11 cellular contexts compared by ENCODE assay signal in genomic region chr2:224086226-224086911, GRCh38. TPM values are rescaled to one million over a fixed set of nuclear protein-coding genes. Genes with fewer than 3 reads are reported as not detected.
DNase-seq lines count a peak whose midpoint lies in the region; ATAC-seq and TF ChIP-seq lines count a peak whose summit lies in the region.
"Had no signal": no experiment of that assay in that cellular context is flagged by ENCODE, and none has a peak within 500 bp of the region (broad histone marks: within the 10 kb centered on the region; RNA-seq: fewer than 3 reads in every experiment).

No MANE protein-coding gene starts in this region.

- H3K36me3 Mint-ChIP-seq in stimulated activated naive B cell treated with anti-CD40 and anti-IgM and Interleukin-4, amounts not matched to agents 10 μg/mL and 1 μg/mL and 100 μg/mL, for 72 hours: no peaks in the 10 kb centered on the region
- no peaks in the 10 kb centered on the region for H3K36me3 Mint-ChIP-seq in activated CD4-positive, alpha-beta T cell treated with anti-CD3 and anti-CD28 coated beads, Interleukin-2, amount 10 ng/mL, durations not matched to agents 24 days and 14 days (ENCODE audit: low read depth)

- peak overlapping the region; percentile 3; the same call in 1 of the 2 replicates for H2AFZ ChIP-seq in PC-9

- POLR2A ChIA-PET in PC-9 (lab: Charles Lee; ENCODE audit: unreplicated experiment): interaction anchor here (0.5 to 0.9 kb wide), 6 partner anchors 106 to 1347 kb away, joined by 3 to 6 read pairs (median 4); no protein-coding TSS in a partner anchor

- intact Hi-C loops in PC-9 (cut with micrococcal nuclease; ENCODE audit: unreplicated experiment): loop anchor here (1.0 to 5.0 kb wide), 5 partner anchors 48 to 196 kb away; partner anchors contain the start of gene SERPINE2
- intact Hi-C loops in esophagus muscularis mucosa (cut with DNase I): no loop called here
- intact Hi-C loops in psoas muscle (cut with DNase I): no loop called here
- intact Hi-C loops in activated CD4-positive, alpha-beta T cell treated with anti-CD3 and anti-CD28 coated beads, Interleukin-2, amount 10 ng/mL, durations not matched to agents 24 days and 14 days (cut with micrococcal nuclease): no loop called here

- H3F3A ChIP-seq in PC-9 (ENCODE audit: insufficient read depth, low read depth): peaks cover 33% of the 10 kb centered on the region

- H3K36me3 ChIP-seq in PC-9 (ENCODE audit: low read depth) (no peaks in the 10 kb centered on the region), esophagus muscularis mucosa (no peaks in the 10 kb centered on the region), psoas muscle (ENCODE audit: insufficient read depth in 1 of 2, low read depth in 1 of 2) (no peaks in the 10 kb centered on the region)

- no peak for TF ChIP-seq EP300 in esophagus muscularis mucosa (IDR thresholded peaks at IDR 0.05)

- H3K27me3 ChIP-seq in PC-9 (ENCODE audit: insufficient read depth, low read depth): no peaks in the 10 kb centered on the region
- H3K27me3 ChIP-seq in esophagus muscularis mucosa: no peaks in the 10 kb centered on the region
- H3K27me3 ChIP-seq in psoas muscle (ENCODE audit: insufficient read depth in 3 of 3, low read length in 2 of 3): no peaks in the 10 kb centered on the region

- H3K9me3 ChIP-seq in PC-9 (ENCODE audit: insufficient read depth, low read depth): peaks cover 17% of the 10 kb centered on the region; the same call in 1 of the 2 replicates
- H3K9me3 ChIP-seq in esophagus muscularis mucosa: no peaks in the 10 kb centered on the region
- no peaks in the 10 kb centered on the region for H3K9me3 ChIP-seq in psoas muscle

- H3K4me1 Mint-ChIP-seq in stimulated activated naive B cell treated with anti-CD40 and anti-IgM and Interleukin-4, amounts not matched to agents 10 μg/mL and 1 μg/mL and 100 μg/mL, for 72 hours: no peaks in the 10 kb centered on the region
- H3K4me1 Mint-ChIP-seq in activated CD4-positive, alpha-beta T cell treated with anti-CD3 and anti-CD28 coated beads, Interleukin-2, amount 10 ng/mL, durations not matched to agents 24 days and 14 days: no peaks in the 10 kb centered on the region

- H3K27ac ChIP-seq in PC-9 (peak overlapping the region; percentile 92), esophagus muscularis mucosa (replicated peaks in 1 of 4) (peak overlapping the region in 3 of 4 donors; percentile 11 to 46 (median 39)), psoas muscle (no peak overlapping the region)

- no TSS peak for BruUV-seq in PC-9 (replicated peaks; lab: Mats Ljungman, UMichigan)

- no peak for TF ChIP-seq CTCF in PC-9 (conservative IDR thresholded peaks at IDR 0.05)
- no peak for TF ChIP-seq CTCF in esophagus muscularis mucosa (IDR thresholded peaks at IDR 0.05)
- TF ChIP-seq CTCF in psoas muscle (IDR thresholded peaks at IDR 0.05): no peak

- no peak for TF ChIP-seq POLR2A in esophagus muscularis mucosa (IDR thresholded peaks at IDR 0.05; ENCODE audit: low read depth)

- H3K9me3 Mint-ChIP-seq in stimulated activated naive B cell treated with anti-CD40 and anti-IgM and Interleukin-4, amounts not matched to agents 10 μg/mL and 1 μg/mL and 100 μg/mL, for 72 hours: no peaks in the 10 kb centered on the region
- H3K9me3 Mint-ChIP-seq in activated CD4-positive, alpha-beta T cell treated with anti-CD3 and anti-CD28 coated beads, Interleukin-2, amount 10 ng/mL, durations not matched to agents 24 days and 14 days: no peaks in the 10 kb centered on the region
- H3K9me3 Mint-ChIP-seq: dendritic cell treated with granulocyte-macrophage colony-stimulating factor and Interleukin-4, amounts not matched to agents 40 ng/mL and 50 ng/mL, for 4 days had no signal

- H3K79me2 ChIP-seq in PC-9 (ENCODE audit: low read depth): no peaks in the 10 kb centered on the region

- no peaks in the 10 kb centered on the region for H3K9me2 ChIP-seq in PC-9 (ENCODE audit: insufficient read depth)

- CTCF ChIA-PET in PC-9 (lab: Charles Lee): interaction anchor here (0.5 to 1.5 kb wide), 3 partner anchors 9 to 198 kb away, joined by 3 to 5 read pairs (median 4); no protein-coding TSS in a partner anchor

- ATAC-seq in psoas muscle: peak; percentile 76 to 90 (median 83)
- no peak for ATAC-seq in stimulated activated naive B cell treated with anti-CD40 and anti-IgM and Interleukin-4, amounts not matched to agents 10 μg/mL and 1 μg/mL and 100 μg/mL, for 72 hours (replicated peaks)
- no peak for ATAC-seq in GM21717 (IDR thresholded peaks at IDR 0.05; ENCODE audit: unreplicated experiment)

- H3K4me1 ChIP-seq in PC-9 (replicated peaks; ENCODE audit: insufficient read depth) (peaks cover 42% of the 10 kb centered on the region), esophagus muscularis mucosa (no peaks in the 10 kb centered on the region), psoas muscle (peaks cover 8% of the 10 kb centered on the region)

- peak overlapping the region; percentile 49 for H3K4me2 ChIP-seq in PC-9

- H3K27ac Mint-ChIP-seq in stimulated activated naive B cell treated with anti-CD40 and anti-IgM and Interleukin-4, amounts not matched to agents 10 μg/mL and 1 μg/mL and 100 μg/mL, for 72 hours: no peak overlapping the region
- H3K27ac Mint-ChIP-seq in activated CD4-positive, alpha-beta T cell treated with anti-CD3 and anti-CD28 coated beads, Interleukin-2, amount 10 ng/mL, durations not matched to agents 24 days and 14 days: no peak overlapping the region
- H3K27ac Mint-ChIP-seq: dendritic cell treated with granulocyte-macrophage colony-stimulating factor and Interleukin-4, amounts not matched to agents 40 ng/mL and 50 ng/mL, for 4 days had no signal

- peaks cover 4 to 12% of the 10 kb centered on the region in 2 donors for H3K27me3 Mint-ChIP-seq in stimulated activated naive B cell treated with anti-CD40 and anti-IgM and Interleukin-4, amounts not matched to agents 10 μg/mL and 1 μg/mL and 100 μg/mL, for 72 hours
- no peaks in the 10 kb centered on the region for H3K27me3 Mint-ChIP-seq in activated CD4-positive, alpha-beta T cell treated with anti-CD3 and anti-CD28 coated beads, Interleukin-2, amount 10 ng/mL, durations not matched to agents 24 days and 14 days

- no peaks in the 10 kb centered on the region for H4K20me1 ChIP-seq in PC-9 (ENCODE audit: insufficient read depth)

- WGBS in esophagus muscularis mucosa: 72% methylated on average over 3 of the region's 3 CpGs
- WGBS in psoas muscle, 3 donors: 39 to 65% (median 49%) methylated on average over 3 of the region's 3 CpGs

- H3K4me3 Mint-ChIP-seq in stimulated activated naive B cell treated with anti-CD40 and anti-IgM and Interleukin-4, amounts not matched to agents 10 μg/mL and 1 μg/mL and 100 μg/mL, for 72 hours: no peak overlapping the region
- H3K4me3 Mint-ChIP-seq in activated CD4-positive, alpha-beta T cell treated with anti-CD3 and anti-CD28 coated beads, Interleukin-2, amount 10 ng/mL, durations not matched to agents 24 days and 14 days: no peak overlapping the region
- H3K4me3 Mint-ChIP-seq: dendritic cell treated with granulocyte-macrophage colony-stimulating factor and Interleukin-4, amounts not matched to agents 40 ng/mL and 50 ng/mL, for 4 days had no signal

- peak overlapping the region; percentile 0; the same call in 1 of the 2 replicates for H3K4me3 ChIP-seq in PC-9
- no peak overlapping the region for H3K4me3 ChIP-seq in esophagus muscularis mucosa
- H3K4me3 ChIP-seq in psoas muscle: no peak overlapping the region

- DNase-seq in GM04504 (ENCODE audit: low read depth) (peak; percentile 95), PC-9 (peak; percentile 70 to 99), esophagus muscularis mucosa (ENCODE audit: extremely low spot score) (no peak), psoas muscle (no peak)
- DNase-seq in stimulated activated naive B cell treated with anti-CD40 and anti-IgM and Interleukin-4, amounts not matched to agents 10 μg/mL and 1 μg/mL and 100 μg/mL, for 72 hours: no peak
- no peak for DNase-seq in activated CD4-positive, alpha-beta T cell treated with anti-CD3 and anti-CD28 coated beads, Interleukin-2, amount 10 ng/mL, durations not matched to agents 24 days and 14 days
- DNase-seq in activated CD4-positive, alpha-beta T cell treated with anti-CD3 and anti-CD28 coated beads for 4 hours: no peak
- DNase-seq: activated T-cell treated with anti-CD3 and anti-CD28 coated beads, Interleukin-2, amount 50 U/mL, for 1 hour; stimulated activated CD4-positive, alpha-beta T cell treated with anti-CD3 and anti-CD28 coated beads, Interleukin-15, amount 100 ng/mL, for 24 hours had no signal

RNA-seq across cellular contexts. Expression of gene SERPINE2, which starts 47.3 kb away (rescaled TPM):
- total RNA-seq in PC-9 (2021) (110 and 155 TPM in 2 replicates), esophagus muscularis mucosa (100 to 1,000 TPM in 1 of 4 donors, 10 to 100 TPM in 3; 20.4 to 126 (median 42.1) TPM), psoas muscle (10 to 100 TPM in 2 of 4 donors, 1 to 10 TPM in 2; 2.1 to 20.8 (median 8.8) TPM)
- 1 to 10 TPM; 2.1 to 2.7 (median 2.4) TPM for polyA plus RNA-seq in psoas muscle
- total RNA-seq in activated CD4-positive, alpha-beta T cell treated with anti-CD3 and anti-CD28 coated beads, Interleukin-2, amount 10 ng/mL, durations not matched to agents 24 days and 14 days: 23.2 and 23.9 TPM in 2 replicates

Comparison
In these comparisons a context has a peak if more than half of its experiments do, and no peak if none do; other contexts are left out.
1. DNase-seq: peak in GM04504 (single experiment) and PC-9 (2 of 2); none in esophagus muscularis mucosa (single experiment), psoas muscle (0 of 2), stimulated activated naive B cell treated with anti-CD40 and anti-IgM and Interleukin-4, amounts not matched to agents 10 μg/mL and 1 μg/mL and 100 μg/mL, for 72 hours (single experiment), activated CD4-positive, alpha-beta T cell treated with anti-CD3 and anti-CD28 coated beads, Interleukin-2, amount 10 ng/mL, durations not matched to agents 24 days and 14 days (single experiment) and activated CD4-positive, alpha-beta T cell treated with anti-CD3 and anti-CD28 coated beads for 4 hours (0 of 2).
2. ATAC-seq: peak in psoas muscle (4 of 4); none in stimulated activated naive B cell treated with anti-CD40 and anti-IgM and Interleukin-4, amounts not matched to agents 10 μg/mL and 1 μg/mL and 100 μg/mL, for 72 hours (0 of 2) and GM21717 (single experiment).